ENCODE assay signal across 10 cellular contexts in genomic region chr6:30100154-30100553, GRCh38. TPM values are rescaled to one million over a fixed set of nuclear protein-coding genes. Genes with fewer than 3 reads are reported as not detected.
DNase-seq lines count a peak whose midpoint lies in the region; ATAC-seq and TF ChIP-seq lines count a peak whose summit lies in the region.
"Had no signal": no experiment of that assay in that cellular context is flagged by ENCODE, and none has a peak within 500 bp of the region (broad histone marks: within the 10 kb centered on the region; RNA-seq: fewer than 3 reads in every experiment).

No MANE protein-coding gene starts in this region.

- POLR2A ChIA-PET in activated CD4-positive, alpha-beta T cell treated with anti-CD3 and anti-CD28 coated beads for 36 hours (lab: Charles Lee), result no interaction called here

- no peaks in the 10 kb centered on the region for H3K9me3 Mint-ChIP-seq in activated CD4-positive, alpha-beta T cell treated with anti-CD3 and anti-CD28 coated beads for 36 hours (ENCODE audit: low read depth)

- no peak overlapping the region for H2AFZ ChIP-seq in smooth muscle cell (ENCODE audit: low read depth)

- H3K4me1 ChIP-seq in SJCRH30, result peaks cover 15% of the 10 kb centered on the region; the same call in 1 of the 2 replicates
- H3K4me1 ChIP-seq in smooth muscle cell (ENCODE audit: low read depth), result peaks cover 17% of the 10 kb centered on the region

- H3K27me3 ChIP-seq in SJCRH30 (no peaks in the 10 kb centered on the region), smooth muscle cell (ENCODE audit: low read depth) (peaks cover 81% of the 10 kb centered on the region)

- TF ChIP-seq CTCF in smooth muscle cell (IDR thresholded peaks at IDR 0.05; ENCODE audit: borderline replicate concordance, insufficient read depth, poor library complexity, severe bottlenecking), result no peak

- CTCF ChIA-PET in activated CD4-positive, alpha-beta T cell treated with anti-CD3 and anti-CD28 coated beads for 36 hours (lab: Charles Lee), result interaction anchor here (0.7 to 1.6 kb wide), 2 partner anchors 31 to 71 kb away, joined by 3 to 5 read pairs; no protein-coding TSS in a partner anchor

- no peak for DNase-seq in activated CD4-positive, alpha-beta T cell treated with anti-CD3 and anti-CD28 coated beads for 36 hours
- no peak for DNase-seq in activated CD4-positive, alpha-beta T cell treated with anti-CD3 and anti-CD28 coated beads for 48 hours
- DNase-seq in SJCRH30 (no peak), epithelial cell of prostate (ENCODE audit: low read depth, low spot score) (no peak), smooth muscle cell (lab: John Stamatoyannopoulos, UW; ENCODE audit: unreplicated experiment) (no peak), hepatic stellate cell (ENCODE audit: low spot score) (no peak), NCI-H446 treated with DMSO at 0.1 percent for 48 hours (lab: John Stamatoyannopoulos, UW) (no peak), NCI-H1092 treated with DMSO at 0.1 percent for 48 hours (lab: John Stamatoyannopoulos, UW) (no peak)
- DNase-seq: amniotic stem cell had no signal

- H3K9me3 ChIP-seq in SJCRH30 (replicated peaks) (no peaks in the 10 kb centered on the region), smooth muscle cell (replicated peaks; ENCODE audit: low read depth) (no peaks in the 10 kb centered on the region)

- H4K20me1 ChIP-seq in smooth muscle cell (ENCODE audit: low read depth), result no peaks in the 10 kb centered on the region

- H3K36me3 Mint-ChIP-seq in activated CD4-positive, alpha-beta T cell treated with anti-CD3 and anti-CD28 coated beads for 36 hours (ENCODE audit: low read depth), result no peaks in the 10 kb centered on the region

- no peaks in the 10 kb centered on the region for H3F3A ChIP-seq in smooth muscle cell (ENCODE audit: low read depth)

- peak overlapping the region; percentile 85 for H3K4me2 ChIP-seq in smooth muscle cell

- intact Hi-C loops in activated CD4-positive, alpha-beta T cell treated with anti-CD3 and anti-CD28 coated beads for 36 hours (cut with DNase I, micrococcal nuclease), result loop anchor here (5.0 kb wide), 2 partner anchors 38 to 227 kb away; partner anchors contain the start of genes POLR1H (in 1 of the 2) and TRIM39 (in 1 of the 2)

- peak overlapping the region; percentile 44 for H3K4me3 Mint-ChIP-seq in activated CD4-positive, alpha-beta T cell treated with anti-CD3 and anti-CD28 coated beads for 36 hours

- peaks cover 45% of the 10 kb centered on the region for H3K4me1 Mint-ChIP-seq in activated CD4-positive, alpha-beta T cell treated with anti-CD3 and anti-CD28 coated beads for 36 hours

- no peak overlapping the region for H3K9ac ChIP-seq in smooth muscle cell (ENCODE audit: low read depth)

- peaks cover 50% of the 10 kb centered on the region for H3K27me3 Mint-ChIP-seq in activated CD4-positive, alpha-beta T cell treated with anti-CD3 and anti-CD28 coated beads for 36 hours

- ATAC-seq in activated CD4-positive, alpha-beta T cell treated with anti-CD3 and anti-CD28 coated beads for 36 hours, result no peak
- ATAC-seq: activated CD4-positive, CD25-positive, alpha-beta regulatory T cell treated with anti-CD3 and anti-CD28 coated beads, Interleukin-2, amount 50 U/mL, for 24 hours had no signal

- H3K4me3 ChIP-seq in SJCRH30 (peak overlapping the region; percentile 54), smooth muscle cell (peak overlapping the region; percentile 51)

- H3K27ac ChIP-seq in SJCRH30 (no peak overlapping the region), epithelial cell of prostate (peak overlapping the region; percentile 61), smooth muscle cell (ENCODE audit: low read depth) (no peak overlapping the region)

- 36% methylated on average over 8 of the region's 8 CpGs for WGBS in smooth muscle cell (ENCODE audit: low lambda C conversion rate)

- H3K36me3 ChIP-seq in SJCRH30, result no peaks in the 10 kb centered on the region
- no peaks in the 10 kb centered on the region for H3K36me3 ChIP-seq in smooth muscle cell (ENCODE audit: low read depth)

- no peak overlapping the region for H3K27ac Mint-ChIP-seq in activated CD4-positive, alpha-beta T cell treated with anti-CD3 and anti-CD28 coated beads for 36 hours

- H3K79me2 ChIP-seq in smooth muscle cell (ENCODE audit: low read depth), result no peaks in the 10 kb centered on the region

RNA-seq across cellular contexts. Expression of gene TRIM31, which starts 12.7 kb away (rescaled TPM):
- not detected for total RNA-seq in activated CD4-positive, alpha-beta T cell treated with anti-CD3 and anti-CD28 coated beads for 36 hours
- total RNA-seq in SJCRH30 (2014; rRNA removed; shearing (Covaris generic)), result 0.10 TPM in 1 of 2 replicates, not detected in the other
- 0.18 TPM in 1 of 2 replicates, not detected in the other for total RNA-seq in smooth muscle cell
- polyA plus RNA-seq in smooth muscle cell, result not detected in 2 replicates

RNA-seq across cellular contexts. Expression of gene RNF39, which starts 24.6 kb away (rescaled TPM):
- total RNA-seq in activated CD4-positive, alpha-beta T cell treated with anti-CD3 and anti-CD28 coated beads for 36 hours, result not detected
- total RNA-seq in SJCRH30 (2014; rRNA removed; shearing (Covaris generic)), result not detected in 2 replicates
- 0.18 and 0.90 TPM in 2 replicates for total RNA-seq in smooth muscle cell
- polyA plus RNA-seq in smooth muscle cell, result 0.70 and 0.74 TPM in 2 replicates

RNA-seq across cellular contexts. Expression of gene PPP1R11, which starts 33.2 kb away (rescaled TPM):
- total RNA-seq in activated CD4-positive, alpha-beta T cell treated with anti-CD3 and anti-CD28 coated beads for 36 hours, result 10 to 100 TPM; 47.8 to 59.9 TPM
- 43.5 and 43.9 TPM in 2 replicates for total RNA-seq in SJCRH30 (2014; rRNA removed; shearing (Covaris generic))
- total RNA-seq in smooth muscle cell, result 48.8 and 63.4 TPM in 2 replicates
- polyA plus RNA-seq in smooth muscle cell, result 76.8 and 80.2 TPM in 2 replicates

RNA-seq across cellular contexts. Expression of gene TRIM40, which starts 35.8 kb away (rescaled TPM):
- total RNA-seq in activated CD4-positive, alpha-beta T cell treated with anti-CD3 and anti-CD28 coated beads for 36 hours, result not detected
- not detected in 2 replicates for total RNA-seq in SJCRH30 (2014; rRNA removed; shearing (Covaris generic))
- total RNA-seq in smooth muscle cell, result not detected in 2 replicates
- polyA plus RNA-seq in smooth muscle cell, result not detected in 2 replicates

RNA-seq across cellular contexts. Expression of gene POLR1H, which starts 39.1 kb away (rescaled TPM):
- total RNA-seq in activated CD4-positive, alpha-beta T cell treated with anti-CD3 and anti-CD28 coated beads for 36 hours, result 10 to 100 TPM; 38.2 to 65.0 TPM
- 31.0 and 40.6 TPM in 2 replicates for total RNA-seq in SJCRH30 (2014; rRNA removed; shearing (Covaris generic))
- 17.3 and 21.0 TPM in 2 replicates for total RNA-seq in smooth muscle cell
- 35.1 and 41.7 TPM in 2 replicates for polyA plus RNA-seq in smooth muscle cell
